In genomic region chr21:38211321-38211720, GRCh38 we compare ENCODE assay signal across 20 cellular contexts. TPM values are rescaled to one million over a fixed set of nuclear protein-coding genes. Genes with fewer than 3 reads are reported as not detected.
"Had no signal": no experiment of that assay in that cellular context is flagged by ENCODE, and none has a peak within 500 bp of the region (broad histone marks: within the 10 kb centered on the region; RNA-seq: fewer than 3 reads in every experiment).

No MANE protein-coding gene starts in this region.

- H3K27me3 ChIP-seq: left lung had no signal

- DNase-seq: dermis blood vessel endothelial cell; dorsolateral prefrontal cortex; effector CD4-positive, alpha-beta T cell; effector memory CD4-positive, alpha-beta T cell; esophagus squamous epithelium; foreskin fibroblast; foreskin melanocyte; gastrocnemius medialis; glutamatergic neuron; head of caudate nucleus; heart right ventricle; hippocampal formation; left cardiac atrium; left lung; left ventricle myocardium superior; lower lobe of right lung; mesendoderm; midbrain had no signal

- H3K27ac ChIP-seq: coronary artery, dorsolateral prefrontal cortex, esophagus squamous epithelium, gastrocnemius medialis, heart right ventricle, left lung, lower lobe of right lung had no signal

- H3K36me3 ChIP-seq: esophagus squamous epithelium, gastrocnemius medialis, heart right ventricle, left lung, lower lobe of right lung had no signal

- ATAC-seq: gastrocnemius medialis, heart right ventricle, left cardiac atrium, left lung, left ventricle myocardium superior, lower lobe of right lung had no signal

- H3K9me3 ChIP-seq: gastrocnemius medialis, lower lobe of right lung had no signal

- H3K4me3 ChIP-seq: coronary artery, dorsolateral prefrontal cortex, esophagus squamous epithelium, gastrocnemius medialis, heart right ventricle, left lung, lower lobe of right lung had no signal

- H3K4me1 ChIP-seq: gastrocnemius medialis, heart right ventricle, lower lobe of right lung had no signal

RNA-seq across cellular contexts. Expression of gene KCNJ15, which starts 45.5 kb away (rescaled TPM):
- total RNA-seq: cerebellum had no signal
